ENCODE assay signal across 24 cellular contexts in genomic region chr5:96194597-96194996, GRCh38.
DNase-seq lines count a peak whose midpoint lies in the region; ATAC-seq, FAIRE-seq and TF ChIP-seq lines count a peak whose summit lies in the region.
"Had no signal": no experiment of that assay in that cellular context is flagged by ENCODE, and none has a peak within 500 bp of the region (broad histone marks: within the 10 kb centered on the region; RNA-seq: fewer than 3 reads in every experiment).

No MANE protein-coding gene starts in this region.

- no peaks in the 10 kb centered on the region for H3K36me3 Mint-ChIP-seq in neural progenitor cell
- no peaks in the 10 kb centered on the region for H3K36me3 Mint-ChIP-seq in natural killer cell treated with Interleukin-12 subunit alpha and Interleukin-12 subunit beta and Interleukin-15 and Interleukin-18, amount 100 ng/mL, for 72 hours
- no peaks in the 10 kb centered on the region for H3K36me3 Mint-ChIP-seq in activated T-cell treated with anti-CD3 and anti-CD28 coated beads, Interleukin-2, amount 50 U/mL, for 4 hours (ENCODE audit: insufficient read depth)
- H3K36me3 Mint-ChIP-seq: CD14-positive monocyte; CD8-positive, alpha-beta memory T cell had no signal

- no peaks in the 10 kb centered on the region for H3K9me3 Mint-ChIP-seq in neural progenitor cell
- H3K9me3 Mint-ChIP-seq in natural killer cell treated with Interleukin-12 subunit alpha and Interleukin-12 subunit beta and Interleukin-15 and Interleukin-18, amount 100 ng/mL, for 72 hours: no peaks in the 10 kb centered on the region
- H3K9me3 Mint-ChIP-seq in activated T-cell treated with anti-CD3 and anti-CD28 coated beads, Interleukin-2, amount 50 U/mL, for 4 hours: no peaks in the 10 kb centered on the region
- H3K9me3 Mint-ChIP-seq: CD4-positive, alpha-beta T cell; CD8-positive, alpha-beta memory T cell had no signal

- no peaks in the 10 kb centered on the region for H3K79me2 ChIP-seq in neural progenitor cell (ENCODE audit: low read depth)

- H3K4me2 ChIP-seq in A549 (no peak overlapping the region), neural progenitor cell (no peak overlapping the region)
- H3K4me2 ChIP-seq: BLaER1 treated with 17β-estradiol and CSF1 and Interleukin-3, amounts not matched to agents 10 nM and 100 nM had no signal

- peak overlapping the region; percentile 17 for H3K4me3 Mint-ChIP-seq in neural progenitor cell
- no peak overlapping the region for H3K4me3 Mint-ChIP-seq in natural killer cell treated with Interleukin-12 subunit alpha and Interleukin-12 subunit beta and Interleukin-15 and Interleukin-18, amount 100 ng/mL, for 72 hours
- H3K4me3 Mint-ChIP-seq in activated T-cell treated with anti-CD3 and anti-CD28 coated beads, Interleukin-2, amount 50 U/mL, for 4 hours: no peak overlapping the region
- H3K4me3 Mint-ChIP-seq: CD14-positive monocyte; CD4-positive, alpha-beta T cell; CD8-positive, alpha-beta memory T cell had no signal

- POLR2A ChIA-PET in A549 (lab: Yijun Ruan, JAX): no interaction called here

- H3K27me3 ChIP-seq in neural progenitor cell: no peaks in the 10 kb centered on the region
- H3K27me3 ChIP-seq: BE2C; BLaER1 treated with 17β-estradiol and CSF1 and Interleukin-3, amounts not matched to agents 10 nM and 100 nM had no signal

- H3K27ac ChIP-seq in A549 (no peak overlapping the region), VCaP (peak overlapping the region; percentile 50), neural progenitor cell (no peak overlapping the region)
- H3K27ac ChIP-seq: BLaER1 treated with 17β-estradiol and CSF1 and Interleukin-3, amounts not matched to agents 10 nM and 100 nM had no signal

- H3K9me3 ChIP-seq in A549: no peaks in the 10 kb centered on the region
- no peaks in the 10 kb centered on the region for H3K9me3 ChIP-seq in neural progenitor cell (ENCODE audit: low read depth)
- H3K9me3 ChIP-seq: BE2C; BLaER1 treated with 17β-estradiol and CSF1 and Interleukin-3, amounts not matched to agents 10 nM and 100 nM had no signal

- TF ChIP-seq CTCF in A549 (IDR thresholded peaks at IDR 0.05) (no peak), VCaP (conservative IDR thresholded peaks at IDR 0.05) (no peak), neural progenitor cell (IDR thresholded peaks at IDR 0.05) (no peak)

- H3K27ac Mint-ChIP-seq in neural progenitor cell: no peak overlapping the region
- H3K27ac Mint-ChIP-seq in natural killer cell treated with Interleukin-12 subunit alpha and Interleukin-12 subunit beta and Interleukin-15 and Interleukin-18, amount 100 ng/mL, for 72 hours: no peak overlapping the region
- H3K27ac Mint-ChIP-seq: CD14-positive monocyte; CD4-positive, alpha-beta T cell; CD8-positive, alpha-beta memory T cell had no signal

- H3K4me1 Mint-ChIP-seq in neural progenitor cell: no peaks in the 10 kb centered on the region
- H3K4me1 Mint-ChIP-seq in natural killer cell treated with Interleukin-12 subunit alpha and Interleukin-12 subunit beta and Interleukin-15 and Interleukin-18, amount 100 ng/mL, for 72 hours (ENCODE audit: low read depth in 2 of 2): no peaks in the 10 kb centered on the region
- no peaks in the 10 kb centered on the region for H3K4me1 Mint-ChIP-seq in activated T-cell treated with anti-CD3 and anti-CD28 coated beads, Interleukin-2, amount 50 U/mL, for 4 hours (ENCODE audit: low read depth)

- H3K4me1 ChIP-seq in A549 (peaks cover 19% of the 10 kb centered on the region), neural progenitor cell (no peaks in the 10 kb centered on the region)
- H3K4me1 ChIP-seq: BE2C had no signal

- no peak overlapping the region for H3K4me3 ChIP-seq in A549
- H3K4me3 ChIP-seq in neural progenitor cell: no peak overlapping the region
- H3K4me3 ChIP-seq: BLaER1 treated with 17β-estradiol and CSF1 and Interleukin-3, amounts not matched to agents 10 nM and 100 nM; GM12878 had no signal

- no peak for TF ChIP-seq RAD21 in A549 (conservative IDR thresholded peaks at IDR 0.05 in 1 of 2, IDR thresholded peaks at IDR 0.05 in 1 of 2)

- DNase-seq in A549 (ENCODE audit: low read depth in 1 of 2, low spot score in 1 of 2) (no peak), H54 (ENCODE audit: insufficient read length, low spot score) (no peak), neural progenitor cell (ENCODE audit: low spot score) (no peak)
- DNase-seq in natural killer cell treated with Interleukin-12 subunit alpha and Interleukin-12 subunit beta and Interleukin-15 and Interleukin-18, amount 100 ng/mL, for 72 hours (ENCODE audit: low spot score): no peak
- no peak for DNase-seq in activated T-cell treated with anti-CD3 and anti-CD28 coated beads, Interleukin-2, amount 50 U/mL, for 4 hours
- DNase-seq: ACHN; AML-193; BE2C; CD4-positive, alpha-beta T cell; CD8-positive, alpha-beta memory T cell; DMS 273 treated with DMSO at 0.1 percent for 48 hours; DMS79; GDM1; GOT3; H7; HCEC 1CT had no signal

- ATAC-seq in A549 (no peak), GM18505 (IDR thresholded peaks at IDR 0.05; ENCODE audit: unreplicated experiment) (no peak)
- no peak for ATAC-seq in natural killer cell treated with Interleukin-12 subunit alpha and Interleukin-12 subunit beta and Interleukin-15 and Interleukin-18, amount 100 ng/mL, for 72 hours
- no peak for ATAC-seq in activated T-cell treated with anti-CD3 and anti-CD28 coated beads, Interleukin-2, amount 50 U/mL, for 4 hours
- ATAC-seq: GM12878 had no signal

- no peak for TF ChIP-seq POLR2A in A549 (IDR thresholded peaks at IDR 0.05; ENCODE audit: low read length)
- TF ChIP-seq POLR2A in H54 (IDR thresholded peaks at IDR 0.05; ENCODE audit: low read depth, low read length): no peak
- TF ChIP-seq POLR2A in GM18505 (IDR thresholded peaks at IDR 0.05; ENCODE audit: borderline replicate concordance, extremely low read depth, insufficient read depth, insufficient read length): no peak

- no peaks in the 10 kb centered on the region for H4K20me1 ChIP-seq in neural progenitor cell (ENCODE audit: low read depth)
- H4K20me1 ChIP-seq: BLaER1 treated with 17β-estradiol and CSF1 and Interleukin-3, amounts not matched to agents 10 nM and 100 nM had no signal

- FAIRE-seq in A549 (lab: Jason Lieb, UNC) (no peak), H54 (lab: Jason Lieb, UNC) (peak; percentile 41)
- FAIRE-seq: A204.1, D721Med, GM12878, GM18507 had no signal

- H3K27me3 Mint-ChIP-seq in neural progenitor cell (ENCODE audit: insufficient read depth, low read depth): no peaks in the 10 kb centered on the region
- H3K27me3 Mint-ChIP-seq in natural killer cell treated with Interleukin-12 subunit alpha and Interleukin-12 subunit beta and Interleukin-15 and Interleukin-18, amount 100 ng/mL, for 72 hours: peaks cover 3 to 19% of the 10 kb centered on the region in 2 donors
- peaks cover 15% of the 10 kb centered on the region for H3K27me3 Mint-ChIP-seq in activated T-cell treated with anti-CD3 and anti-CD28 coated beads, Interleukin-2, amount 50 U/mL, for 4 hours (ENCODE audit: low read depth)

- H3F3A ChIP-seq in neural progenitor cell (ENCODE audit: low read depth): no peaks in the 10 kb centered on the region

- CTCF ChIA-PET in A549 (lab: Yijun Ruan, JAX): interaction anchor here (0.7 to 1.5 kb wide), 3 partner anchors 9 to 233 kb away, joined by 3 to 5 read pairs (median 5); partner anchors contain the start of gene ELL2

- no peak overlapping the region for H3K9ac ChIP-seq in neural progenitor cell
- H3K9ac ChIP-seq: BLaER1 treated with 17β-estradiol and CSF1 and Interleukin-3, amounts not matched to agents 10 nM and 100 nM had no signal

- no peak for TF ChIP-seq EP300 in A549 (IDR thresholded peaks at IDR 0.05)

- H3K36me3 ChIP-seq in neural progenitor cell: no peaks in the 10 kb centered on the region
- H3K36me3 ChIP-seq: BE2C; BLaER1 treated with 17β-estradiol and CSF1 and Interleukin-3, amounts not matched to agents 10 nM and 100 nM had no signal

- H2AFZ ChIP-seq in neural progenitor cell (replicated peaks): no peak overlapping the region

TF ChIP-seq in A549, 52 proteins besides CTCF, POLR2A, EP300 and RAD21:
- TF ChIP-seq MAFK (IDR thresholded peaks at IDR 0.05; ENCODE audit: partially characterized antibody) (peak; percentile 81), EHF (CRISPR knock-in tag; IDR thresholded peaks at IDR 0.05) (no peak), JUN (IDR thresholded peaks at IDR 0.05) (no peak), PHF8 (IDR thresholded peaks at IDR 0.05; ENCODE audit: borderline replicate concordance, low read depth) (no peak)
